ENCODE assay signal across 2 cellular contexts in genomic region chr21:39106881-39107462, GRCh38.
TF ChIP-seq lines count a peak whose summit lies in the region.

No MANE protein-coding gene starts in this region.

TF ChIP-seq in IMR-90, 13 proteins besides CTCF, POLR2A, EP300 and RAD21:
- TF ChIP-seq MAFK (IDR thresholded peaks at IDR 0.05; ENCODE audit: low read depth, low read length) (no peak), MAZ (IDR thresholded peaks at IDR 0.05; ENCODE audit: borderline replicate concordance, low read depth, low read length) (no peak), USF2 (IDR thresholded peaks at IDR 0.05; ENCODE audit: low read depth, low read length) (no peak), CEBPB (IDR thresholded peaks at IDR 0.05; ENCODE audit: low read depth, low read length) (no peak), MXI1 (IDR thresholded peaks at IDR 0.05; ENCODE audit: borderline replicate concordance, low read depth, low read length) (no peak), CHD1 (IDR thresholded peaks at IDR 0.05; ENCODE audit: low read depth, low read length) (no peak), FOS (IDR thresholded peaks at IDR 0.05; ENCODE audit: low read depth, low read length) (no peak), SMC3 (IDR thresholded peaks at IDR 0.05; ENCODE audit: low read depth, low read length) (no peak), NFE2L2 (IDR thresholded peaks at IDR 0.05; ENCODE audit: low read depth, low read length) (no peak), RFX5 (IDR thresholded peaks at IDR 0.05; ENCODE audit: low read depth, low read length) (no peak), BHLHE40 (IDR thresholded peaks at IDR 0.05; ENCODE audit: low read depth, low read length) (no peak), RCOR1 (IDR thresholded peaks at IDR 0.05; ENCODE audit: insufficient replicate concordance, low read length) (no peak), ELK1 (IDR thresholded peaks at IDR 0.05; ENCODE audit: borderline replicate concordance, low read depth, low read length) (no peak)
TF ChIP-seq in IMR-90: peak in this region for 0.

TF ChIP-seq in HepG2, 621 proteins besides CTCF, POLR2A, EP300 and RAD21:
- TF ChIP-seq AKNA (CRISPR knock-in tag; IDR thresholded peaks at IDR 0.05; ENCODE audit: borderline replicate concordance) = no peak
- TF ChIP-seq CC2D1A (CRISPR knock-in tag; IDR thresholded peaks at IDR 0.05) = no peak
- no peak for TF ChIP-seq ZNF761 (CRISPR knock-in tag; conservative IDR thresholded peaks at IDR 0.05)
- TF ChIP-seq MBD4 (IDR thresholded peaks at IDR 0.05; ENCODE audit: borderline replicate concordance, low read length) = no peak
- no peak for TF ChIP-seq CENPBD1 (CRISPR knock-in tag; IDR thresholded peaks at IDR 0.05; ENCODE audit: borderline replicate concordance, low read depth)
- no peak for TF ChIP-seq ZNF607 (CRISPR knock-in tag; IDR thresholded peaks at IDR 0.05; ENCODE audit: borderline replicate concordance)
